Comparison of ENCODE assay signal across 19 cellular contexts in the genomic region with DNA sequence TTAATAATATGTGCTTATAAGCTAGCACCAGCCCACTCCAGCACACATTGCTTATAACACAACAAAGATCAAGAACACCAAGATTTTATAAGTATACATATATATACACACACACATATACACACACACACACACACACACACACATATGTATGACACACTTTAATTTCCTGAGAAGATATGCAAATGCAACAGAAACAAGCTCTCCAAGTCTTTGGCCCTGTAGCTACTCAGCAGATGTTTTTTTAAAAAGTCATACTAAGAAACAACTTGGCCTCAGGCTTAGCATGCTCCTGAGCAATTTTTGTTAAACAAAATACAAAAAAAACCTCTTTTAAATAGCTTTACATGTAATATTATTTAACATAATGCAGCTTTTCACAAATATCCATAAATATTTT.
"Had no signal": no experiment of that assay in that cellular context is flagged by ENCODE, and none has a peak within 500 bp of the region (broad histone marks: within the 10 kb centered on the region; RNA-seq: fewer than 3 reads in every experiment).

No MANE protein-coding gene starts in this region.

- DNase-seq: dermis blood vessel endothelial cell; effector CD4-positive, alpha-beta T cell; endodermal cell; glutamatergic neuron; islet precursor cell; mammary epithelial cell; naive thymus-derived CD4-positive, alpha-beta T cell; nephron progenitor cell; psoas muscle; retina; right lobe of liver; stimulated activated CD4-positive, alpha-beta T cell treated with anti-CD3 and anti-CD28 coated beads, Interleukin-4, amount 100 ng/mL, for 1 hour; stimulated activated CD8-positive, alpha-beta memory T cell treated with anti-CD3 and anti-CD28 coated beads, Interleukin-4, amount 100 ng/mL, for 48 hours; tibial artery; upper lobe of right lung had no signal

- ATAC-seq: gastroesophageal sphincter, left lobe of liver, psoas muscle had no signal

- FAIRE-seq: endothelial cell of umbilical vein had no signal

- H3K4me3 ChIP-seq: gastroesophageal sphincter, psoas muscle, right lobe of liver, tibial artery, upper lobe of right lung, vagina had no signal
